ENCODE assay signal across 28 cellular contexts in the genomic region with DNA sequence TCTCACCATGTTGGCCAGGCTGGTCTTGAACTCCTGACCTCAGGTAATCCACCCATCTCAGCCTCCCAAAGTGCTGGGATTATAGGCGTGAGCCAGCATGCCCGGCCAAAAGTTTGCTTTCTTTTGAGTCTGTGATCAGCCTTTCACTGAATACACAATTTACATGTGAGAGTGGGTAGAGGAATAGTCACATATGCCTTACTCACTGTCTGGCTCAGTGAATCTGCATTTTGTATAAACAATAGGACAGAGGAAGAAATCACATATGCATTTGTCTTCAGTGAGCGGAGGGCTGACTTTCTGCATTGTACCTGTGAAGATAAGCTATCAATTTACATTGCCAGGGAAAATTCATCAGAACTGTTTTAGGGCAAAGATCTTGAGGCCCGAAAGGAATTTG. TPM values are rescaled to one million over a fixed set of nuclear protein-coding genes. Genes with fewer than 3 reads are reported as not detected.
DNase-seq lines count a peak whose midpoint lies in the region; ATAC-seq, FAIRE-seq and TF ChIP-seq lines count a peak whose summit lies in the region.
"Had no signal": no experiment of that assay in that cellular context is flagged by ENCODE, and none has a peak within 500 bp of the region (broad histone marks: within the 10 kb centered on the region; RNA-seq: fewer than 3 reads in every experiment).

No MANE protein-coding gene starts in this region.

- H4K20me1 ChIP-seq in smooth muscle cell (ENCODE audit: low read depth): peaks cover 3% of the 10 kb centered on the region

- H3K27me3 ChIP-seq in bronchial epithelial cell (ENCODE audit: control insufficient read depth, insufficient read depth, low read length): no peaks in the 10 kb centered on the region
- no peaks in the 10 kb centered on the region for H3K27me3 ChIP-seq in smooth muscle cell (ENCODE audit: low read depth)
- H3K27me3 ChIP-seq: testis had no signal

- no peak overlapping the region for H3K27ac ChIP-seq in smooth muscle cell (ENCODE audit: low read depth)
- H3K27ac ChIP-seq: parathyroid adenoma, skin epidermis, testis, WERI-Rb-1 had no signal

- H3K9me3 Mint-ChIP-seq in T-helper 2 cell treated with Interferon-gamma antibody and Interleukin-4, amounts not matched to agents 5 μg/mL and 100 μg/mL, for 36 hours: no peaks in the 10 kb centered on the region
- H3K9me3 Mint-ChIP-seq in stimulated activated naive CD8-positive, alpha-beta T cell treated with anti-CD3 and anti-CD28 coated beads, Interleukin-15, amount 100 ng/mL, for 72 hours: no peaks in the 10 kb centered on the region
- H3K9me3 Mint-ChIP-seq: endodermal cell had no signal

- ATAC-seq in stimulated activated naive CD8-positive, alpha-beta T cell treated with anti-CD3 and anti-CD28 coated beads, Interleukin-15, amount 100 ng/mL, for 72 hours: no peak
- ATAC-seq in stimulated activated naive CD8-positive, alpha-beta T cell treated with anti-CD3 and anti-CD28 coated beads, Interleukin-15, Interleukin-2, amounts not matched to agents 100 U/mL and 50 U/mL, for 24 hours: no peak
- ATAC-seq: HCT116, mucosa of descending colon had no signal

- H3K4me3 Mint-ChIP-seq in T-helper 2 cell treated with Interferon-gamma antibody and Interleukin-4, amounts not matched to agents 5 μg/mL and 100 μg/mL, for 36 hours: no peak overlapping the region
- no peak overlapping the region for H3K4me3 Mint-ChIP-seq in stimulated activated naive CD8-positive, alpha-beta T cell treated with anti-CD3 and anti-CD28 coated beads, Interleukin-15, amount 100 ng/mL, for 72 hours
- H3K4me3 Mint-ChIP-seq: CD14-positive monocyte, endodermal cell had no signal

- no peak overlapping the region for H3K9ac ChIP-seq in smooth muscle cell (ENCODE audit: low read depth)
- H3K9ac ChIP-seq: parathyroid adenoma had no signal

- H3K4me2 ChIP-seq in smooth muscle cell: no peak overlapping the region

- peak overlapping the region; percentile 80 for H3K27ac Mint-ChIP-seq in T-helper 2 cell treated with Interferon-gamma antibody and Interleukin-4, amounts not matched to agents 5 μg/mL and 100 μg/mL, for 36 hours
- H3K27ac Mint-ChIP-seq in stimulated activated naive CD8-positive, alpha-beta T cell treated with anti-CD3 and anti-CD28 coated beads, Interleukin-15, amount 100 ng/mL, for 72 hours: peak overlapping the region; percentile 89 to 90
- H3K27ac Mint-ChIP-seq: endodermal cell had no signal

- H3K4me3 ChIP-seq in bronchial epithelial cell (ENCODE audit: low read depth, low read length) (no peak overlapping the region), smooth muscle cell (no peak overlapping the region)
- H3K4me3 ChIP-seq: mucosa of descending colon, skin epidermis, testis had no signal

- no peak for FAIRE-seq in bronchial epithelial cell (lab: Jason Lieb, UNC)
- FAIRE-seq: D721Med, RCC 7860 had no signal

- TF ChIP-seq CTCF in bronchial epithelial cell (IDR thresholded peaks at IDR 0.05; ENCODE audit: insufficient read depth, low read length, severe bottlenecking) (no peak), smooth muscle cell (IDR thresholded peaks at IDR 0.05; ENCODE audit: borderline replicate concordance, insufficient read depth, poor library complexity, severe bottlenecking) (no peak)

- DNase-seq in T-helper 2 cell treated with Interferon-gamma antibody and Interleukin-4, amounts not matched to agents 5 μg/mL and 100 μg/mL, for 36 hours (ENCODE audit: low spot score): no peak
- no peak for DNase-seq in T-helper 2 cell
- DNase-seq in stimulated activated naive CD8-positive, alpha-beta T cell treated with anti-CD3 and anti-CD28 coated beads, Interleukin-15, amount 100 ng/mL, for 72 hours: no peak
- DNase-seq in stimulated activated naive CD8-positive, alpha-beta T cell treated with anti-CD3 and anti-CD28 coated beads, Interleukin-15, Interleukin-2, amounts not matched to agents 100 U/mL and 50 U/mL, for 24 hours: no peak
- peak; percentile 28 for DNase-seq in bronchial epithelial cell (ENCODE audit: low read depth)
- DNase-seq in smooth muscle cell (lab: John Stamatoyannopoulos, UW; ENCODE audit: unreplicated experiment): no peak
- DNase-seq in DMS53 (lab: John Stamatoyannopoulos, UW): no peak
- no peak for DNase-seq in NCI-H1417 (lab: John Stamatoyannopoulos, UW)
- DNase-seq: endodermal cell; glutamatergic neuron; mammary epithelial cell; mucosa of descending colon; NCI-H1694 treated with DMSO at 0.1 percent for 48 hours; NCI-H2171 treated with DMSO at 0.1 percent for 48 hours; NCI-H510A; SHP77 treated with DMSO at 0.1 percent for 48 hours; stimulated activated naive CD4-positive, alpha-beta T cell treated with Interleukin-2 at 50 U/mL for 16 hours; testis; WERI-Rb-1 had no signal

- peaks cover 6% of the 10 kb centered on the region for H3K36me3 ChIP-seq in bronchial epithelial cell (ENCODE audit: control insufficient read depth, insufficient read depth, low read length)
- no peaks in the 10 kb centered on the region for H3K36me3 ChIP-seq in smooth muscle cell (ENCODE audit: low read depth)

- H3F3A ChIP-seq in smooth muscle cell (ENCODE audit: low read depth): no peaks in the 10 kb centered on the region

- peaks cover 38% of the 10 kb centered on the region for H3K4me1 Mint-ChIP-seq in T-helper 2 cell treated with Interferon-gamma antibody and Interleukin-4, amounts not matched to agents 5 μg/mL and 100 μg/mL, for 36 hours (ENCODE audit: low read depth)
- peaks cover 51% of the 10 kb centered on the region for H3K4me1 Mint-ChIP-seq in stimulated activated naive CD8-positive, alpha-beta T cell treated with anti-CD3 and anti-CD28 coated beads, Interleukin-15, amount 100 ng/mL, for 72 hours

- H3K36me3 Mint-ChIP-seq in T-helper 2 cell treated with Interferon-gamma antibody and Interleukin-4, amounts not matched to agents 5 μg/mL and 100 μg/mL, for 36 hours (ENCODE audit: low read depth): peaks cover 31% of the 10 kb centered on the region

- H3K9me3 ChIP-seq in smooth muscle cell (replicated peaks; ENCODE audit: low read depth): no peaks in the 10 kb centered on the region
- H3K9me3 ChIP-seq: mucosa of descending colon, testis had no signal

- H2AFZ ChIP-seq in smooth muscle cell (ENCODE audit: low read depth): no peak overlapping the region
- H2AFZ ChIP-seq: parathyroid adenoma had no signal

- peaks cover 14% of the 10 kb centered on the region for H3K4me1 ChIP-seq in smooth muscle cell (ENCODE audit: low read depth)

- 83% methylated on average over 4 of the region's 4 CpGs for WGBS in smooth muscle cell (ENCODE audit: low lambda C conversion rate)

- H3K27me3 Mint-ChIP-seq in T-helper 2 cell treated with Interferon-gamma antibody and Interleukin-4, amounts not matched to agents 5 μg/mL and 100 μg/mL, for 36 hours (ENCODE audit: low read depth): no peaks in the 10 kb centered on the region
- H3K27me3 Mint-ChIP-seq in stimulated activated naive CD8-positive, alpha-beta T cell treated with anti-CD3 and anti-CD28 coated beads, Interleukin-15, amount 100 ng/mL, for 72 hours: no peaks in the 10 kb centered on the region

- H3K79me2 ChIP-seq in smooth muscle cell (ENCODE audit: low read depth): peaks cover 22% of the 10 kb centered on the region

RNA-seq across cellular contexts. Expression of a gene that starts 2.5 kb away (rescaled TPM):
- 8.2 and 12.4 TPM in 2 replicates for total RNA-seq in bronchial epithelial cell
- total RNA-seq in smooth muscle cell: 27.7 and 33.1 TPM in 2 replicates
- 8.9 and 15.3 TPM in 2 replicates for polyA plus RNA-seq in smooth muscle cell

RNA-seq across cellular contexts. Expression of a gene that starts 27.0 kb away (rescaled TPM):
- total RNA-seq in bronchial epithelial cell (53.7 and 64.0 TPM in 2 replicates), smooth muscle cell (58.4 and 70.1 TPM in 2 replicates)
- 83.0 and 84.9 TPM in 2 replicates for polyA plus RNA-seq in smooth muscle cell

RNA-seq across cellular contexts. Expression of a gene that starts 43.3 kb away (rescaled TPM):
- total RNA-seq in bronchial epithelial cell: 2.3 and 3.2 TPM in 2 replicates
- total RNA-seq in smooth muscle cell: 0.27 TPM in 1 of 2 replicates, not detected in the other
- 1.3 and 1.4 TPM in 2 replicates for polyA plus RNA-seq in smooth muscle cell
- total RNA-seq: A172, urinary bladder had no signal
- polyA plus RNA-seq: CD14-positive monocyte, neural cell, urinary bladder had no signal
